In genomic region chr9:107784235-107784958, GRCh38 we compare ENCODE assay signal across 11 cellular contexts.
DNase-seq lines count a peak whose midpoint lies in the region; ATAC-seq and TF ChIP-seq lines count a peak whose summit lies in the region.
"Had no signal": no experiment of that assay in that cellular context is flagged by ENCODE, and none has a peak within 500 bp of the region (broad histone marks: within the 10 kb centered on the region; RNA-seq: fewer than 3 reads in every experiment).

No MANE protein-coding gene starts in this region.

- POLR2A ChIA-PET in AG04449 (lab: Yijun Ruan, JAX): no interaction called here
- POLR2A ChIA-PET in activated CD8-positive, alpha-beta T cell treated with anti-CD3 and anti-CD28 coated beads for 36 hours (lab: Charles Lee): no interaction called here

- no peak overlapping the region for H3K4me3 Mint-ChIP-seq in activated CD8-positive, alpha-beta T cell treated with anti-CD3 and anti-CD28 coated beads for 36 hours

- no peaks in the 10 kb centered on the region for H3K36me3 Mint-ChIP-seq in activated CD8-positive, alpha-beta T cell treated with anti-CD3 and anti-CD28 coated beads for 36 hours (ENCODE audit: low read depth)

- WGBS in liver: 59% methylated on average over 12 of the region's 12 CpGs

- ATAC-seq in GM19397 (IDR thresholded peaks at IDR 0.05; ENCODE audit: unreplicated experiment): no peak
- no peak for ATAC-seq in activated CD8-positive, alpha-beta T cell treated with anti-CD3 and anti-CD28 coated beads for 36 hours
- ATAC-seq: stimulated activated naive CD8-positive, alpha-beta T cell treated with anti-CD3 and anti-CD28 coated beads, Interleukin-15, Interleukin-2, amounts not matched to agents 100 U/mL and 50 U/mL, for 24 hours had no signal

- H3K27ac ChIP-seq in liver (ENCODE audit: low read depth in 1 of 2, low read length in 2 of 2): no peak overlapping the region
- H3K27ac ChIP-seq: C4-2B had no signal

- H3K4me1 Mint-ChIP-seq in activated CD8-positive, alpha-beta T cell treated with anti-CD3 and anti-CD28 coated beads for 36 hours (ENCODE audit: low read depth): no peaks in the 10 kb centered on the region

- no peak overlapping the region for H3K4me3 ChIP-seq in AG04449 (ENCODE audit: low read depth, low read length)
- no peak overlapping the region for H3K4me3 ChIP-seq in liver (ENCODE audit: low read depth in 1 of 3, low read length in 3 of 3)

- intact Hi-C loops in activated CD8-positive, alpha-beta T cell treated with anti-CD3 and anti-CD28 coated beads for 36 hours (cut with micrococcal nuclease): no loop called here

- H3K27me3 ChIP-seq in liver (ENCODE audit: control insufficient read depth in 4 of 4, insufficient read depth in 4 of 4, low read length in 3 of 4): no peaks in the 10 kb centered on the region

- TF ChIP-seq CTCF in AG04449 (IDR thresholded peaks at IDR 0.05; ENCODE audit: insufficient read depth, low read length, missing control alignments): no peak
- TF ChIP-seq CTCF in liver (IDR thresholded peaks at IDR 0.05; ENCODE audit: low read depth, low read length, missing input control): no peak
- no peak for TF ChIP-seq CTCF in activated CD8-positive, alpha-beta T cell treated with anti-CD3 and anti-CD28 coated beads for 36 hours (IDR thresholded peaks at IDR 0.05)

- DNase-seq in AG04449 (ENCODE audit: low read depth, low spot score) (peak; percentile 17), LHCN-M2 (ENCODE audit: low read depth) (peak; percentile 94), dermis microvascular lymphatic vessel endothelial cell (ENCODE audit: low read depth in 2 of 2) (peak; percentile 19 to 23), NCI-H2171 (lab: John Stamatoyannopoulos, UW) (no peak), anterior cingulate cortex (lab: John Stamatoyannopoulos, UW) (no peak)
- DNase-seq in activated CD8-positive, alpha-beta T cell treated with anti-CD3 and anti-CD28 coated beads for 36 hours: no peak
- DNase-seq: NCI-H187; stimulated activated naive CD8-positive, alpha-beta T cell treated with anti-CD3 and anti-CD28 coated beads, Interleukin-15, Interleukin-2, amounts not matched to agents 100 U/mL and 50 U/mL, for 24 hours had no signal

- H3K27ac Mint-ChIP-seq in activated CD8-positive, alpha-beta T cell treated with anti-CD3 and anti-CD28 coated beads for 36 hours: no peak overlapping the region

- no peaks in the 10 kb centered on the region for H3K4me1 ChIP-seq in liver (ENCODE audit: control insufficient read depth in 4 of 4, insufficient read depth in 4 of 4, low read length in 3 of 4)

- H3K9me3 Mint-ChIP-seq in activated CD8-positive, alpha-beta T cell treated with anti-CD3 and anti-CD28 coated beads for 36 hours: no peaks in the 10 kb centered on the region

- H3K9ac ChIP-seq in liver (ENCODE audit: low read depth in 1 of 2, low read length in 2 of 2): no peak overlapping the region

- no peaks in the 10 kb centered on the region for H3K9me3 ChIP-seq in liver (ENCODE audit: control insufficient read depth in 4 of 4, low read length in 3 of 4)

- CTCF ChIA-PET in AG04449 (lab: Yijun Ruan, JAX): interaction anchor here (1.7 kb wide), 1 partner anchor 10 kb away, joined by 8 read pairs; no protein-coding TSS in a partner anchor
- CTCF ChIA-PET in activated CD8-positive, alpha-beta T cell treated with anti-CD3 and anti-CD28 coated beads for 36 hours (lab: Charles Lee): no interaction called here

- H3K27me3 Mint-ChIP-seq in activated CD8-positive, alpha-beta T cell treated with anti-CD3 and anti-CD28 coated beads for 36 hours: no peaks in the 10 kb centered on the region

- peak; percentile 40 to 47 for TF ChIP-seq RAD21 in liver (IDR thresholded peaks at IDR 0.05)

- no peaks in the 10 kb centered on the region for H3K36me3 ChIP-seq in liver (ENCODE audit: control insufficient read depth in 4 of 4, insufficient read depth in 3 of 4, low read depth in 1 of 4, low read length in 3 of 4)

TF ChIP-seq in liver, 16 proteins besides CTCF, POLR2A, EP300 and RAD21:
- peak; percentile 97 for TF ChIP-seq NR2F2 (IDR thresholded peaks at IDR 0.05)
- peak; percentile 13 to 45 for TF ChIP-seq RXRA (IDR thresholded peaks at IDR 0.05)
- no peak for TF ChIP-seq ZBTB33 (IDR thresholded peaks at IDR 0.05)

Comparison
In these comparisons a context has a peak if more than half of its experiments do, and no peak if none do; other contexts are left out.
1. DNase-seq: peak in AG04449 (single experiment), LHCN-M2 (single experiment) and dermis microvascular lymphatic vessel endothelial cell (2 of 2); none in NCI-H2171 (single experiment), anterior cingulate cortex (0 of 58) and activated CD8-positive, alpha-beta T cell treated with anti-CD3 and anti-CD28 coated beads for 36 hours (single experiment).